In the genomic region with DNA sequence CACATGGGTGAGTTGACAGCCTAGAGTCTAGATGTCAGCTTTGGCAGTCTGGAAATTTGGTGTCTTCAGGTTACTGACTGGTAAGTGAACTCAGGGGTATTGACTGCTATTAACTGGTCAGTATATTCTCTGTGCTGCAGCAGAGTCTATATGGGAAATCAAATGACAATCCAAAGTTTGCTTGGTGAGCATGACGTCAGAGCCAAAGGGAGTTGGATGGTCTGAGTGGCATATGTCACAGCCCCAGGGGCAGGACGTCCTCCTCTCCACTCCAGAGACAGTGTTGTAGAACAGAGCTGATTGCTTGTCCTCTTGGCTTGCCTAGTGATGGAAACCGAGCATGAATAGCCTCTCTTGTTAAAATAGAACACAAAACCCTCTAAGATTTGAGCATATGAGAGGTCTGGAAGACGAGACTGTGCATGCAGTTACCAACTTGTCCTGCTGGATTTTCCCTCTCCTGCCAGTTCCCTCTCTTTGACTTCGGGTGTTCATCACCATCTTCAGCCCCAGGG, we compare ENCODE assay signal across 20 cellular contexts.
"Had no signal": no experiment of that assay in that cellular context is flagged by ENCODE, and none has a peak within 500 bp of the region (broad histone marks: within the 10 kb centered on the region; RNA-seq: fewer than 3 reads in every experiment).

No MANE protein-coding gene starts in this region.

- H3K36me3 ChIP-seq: suprapubic skin, transverse colon, upper lobe of right lung, uterus had no signal

- H3K4me3 ChIP-seq: dorsolateral prefrontal cortex, lung, mucosa of descending colon, smooth muscle cell, suprapubic skin, transverse colon, upper lobe of right lung, uterus had no signal

- DNase-seq: dorsolateral prefrontal cortex; effector CD4-positive, alpha-beta T cell; foreskin keratinocyte; mesenchymal stem cell; naive B cell; nucleus accumbens; stimulated activated CD4-positive, alpha-beta T cell treated with anti-CD3 and anti-CD28 coated beads, Interleukin-12 subunit alpha, Interleukin-12 subunit beta, amount 100 ng/mL, for 4 hours; stimulated activated CD4-positive, alpha-beta T cell treated with anti-CD3 and anti-CD28 coated beads, Interleukin-1b, Interleukin-23, amount 100 ng/mL, for 48 hours; stimulated activated CD4-positive, alpha-beta T cell treated with anti-CD3 and anti-CD28 coated beads, Interleukin-4, amount 100 ng/mL, for 1 hour; stimulated activated CD8-positive, alpha-beta memory T cell treated with anti-CD3 and anti-CD28 coated beads, Interleukin-4, amount 100 ng/mL, for 48 hours; stimulated activated naive CD4-positive, alpha-beta T cell; stimulated activated naive CD8-positive, alpha-beta T cell treated with anti-CD3 and anti-CD28 coated beads, Interleukin-15, amount 100 ng/mL, for 72 hours; transverse colon; upper lobe of right lung; uterus had no signal

- H3K4me1 ChIP-seq: foreskin keratinocyte had no signal

- H3K9me3 ChIP-seq: transverse colon, upper lobe of right lung had no signal

- H3K27ac ChIP-seq: dorsolateral prefrontal cortex, epithelial cell of prostate, foreskin keratinocyte, suprapubic skin, transverse colon, upper lobe of right lung, uterus had no signal
